ENCODE assay signal across 1 cellular context in the genomic region with DNA sequence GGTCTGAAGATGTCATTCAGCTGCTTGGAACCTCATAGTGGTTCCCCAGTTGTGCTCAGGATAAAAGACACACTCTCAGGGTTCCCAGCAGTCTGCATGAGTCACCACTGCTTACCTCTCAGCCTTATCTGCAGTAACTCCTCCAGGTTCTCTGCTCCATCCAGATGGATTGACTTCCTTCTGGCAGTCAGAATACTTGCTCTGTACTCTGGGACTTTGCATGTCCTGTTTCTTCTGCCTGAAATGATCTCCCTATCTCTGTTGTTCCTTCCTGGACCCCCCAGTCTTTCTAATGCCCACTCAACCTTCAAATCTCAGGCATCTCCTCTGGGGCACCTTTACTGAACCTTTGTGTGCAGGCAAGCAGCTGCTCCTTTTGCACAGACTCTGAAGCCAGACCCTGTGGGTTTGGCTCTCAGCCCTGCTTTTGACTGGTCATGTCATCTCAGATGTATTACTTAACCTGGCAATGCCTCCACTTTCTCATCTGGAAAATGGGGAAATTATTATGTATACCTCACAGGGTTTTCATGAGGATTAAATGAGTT.
A peak's percentile ranks its signal among the peaks of the same experiment; 100 is the strongest.
TF ChIP-seq lines count a peak whose summit lies in the region.

No MANE protein-coding gene starts in this region.

TF ChIP-seq in K562, 482 proteins besides CTCF, POLR2A, EP300 and RAD21 (continued from another document and continues in another):
- TF ChIP-seq POLR2AphosphoS5 (IDR thresholded peaks at IDR 0.05; ENCODE audit: control insufficient read depth, insufficient read depth, low read depth, low read length) (peak; percentile 76), ZFPM2 (CRISPR knock-in tag; IDR thresholded peaks at IDR 0.05) (no peak), RCOR1 (IDR thresholded peaks at IDR 0.05; ENCODE audit: borderline replicate concordance in 1 of 2, low read depth in 2 of 2, low read length in 2 of 2) (peak; percentile 39 to 97; a peak in 3 of 4 replicates), CCNT2 (IDR thresholded peaks at IDR 0.05; ENCODE audit: borderline replicate concordance, extremely low read depth, insufficient read length, low read depth, low read length) (peak; percentile 24), NBN (IDR thresholded peaks at IDR 0.05; ENCODE audit: low read depth) (peak; percentile 82), RNF2 (IDR thresholded peaks at IDR 0.05) (peak; percentile 86), SMARCA5 (IDR thresholded peaks at IDR 0.05) (peak; percentile 87), PBX2 (CRISPR knock-in tag; IDR thresholded peaks at IDR 0.05; ENCODE audit: low read depth) (no peak), PBX2 (tag; conservative IDR thresholded peaks at IDR 0.05; ENCODE audit: low read depth) (0 out of 2 replicates have a peak, but pooled peaks have one; percentile 6), HDAC2 (IDR thresholded peaks at IDR 0.05) (peak; percentile 95), KDM1A (IDR thresholded peaks at IDR 0.05) (peak; percentile 82 to 87), CHD4 (IDR thresholded peaks at IDR 0.05; ENCODE audit: insufficient read depth, insufficient replicate concordance, low read depth, low read length, poor library complexity, severe bottlenecking) (peak; percentile 71), ESRRA (IDR thresholded peaks at IDR 0.05; ENCODE audit: borderline replicate concordance, low read depth) (peak; percentile 94), POLR2G (IDR thresholded peaks at IDR 0.05; ENCODE audit: low read depth, low read length) (no peak), EHMT2 (IDR thresholded peaks at IDR 0.05) (peak; percentile 65; the same call in 1 of the 2 replicates), KAT7 (CRISPR knock-in tag; IDR thresholded peaks at IDR 0.05; ENCODE audit: borderline replicate concordance) (no peak), NFE2 (IDR thresholded peaks at IDR 0.05; ENCODE audit: low read depth) (peak; percentile 80), CHD1 (IDR thresholded peaks at IDR 0.05; ENCODE audit: low read length) (no peak), GTF2F1 (IDR thresholded peaks at IDR 0.05; ENCODE audit: low read depth, low read length) (no peak), DPF2 (IDR thresholded peaks at IDR 0.05) (peak; percentile 99), SIN3B (IDR thresholded peaks at IDR 0.05; ENCODE audit: low read depth) (no peak), ZEB2 (IDR thresholded peaks at IDR 0.05) (peak; percentile 100), CEBPB (tag; IDR thresholded peaks at IDR 0.05) (peak; percentile 85), SMC3 (conservative IDR thresholded peaks at IDR 0.05; ENCODE audit: insufficient read depth, low read depth, low read length) (no peak), ZBTB1 (CRISPR knock-in tag; IDR thresholded peaks at IDR 0.05; ENCODE audit: borderline replicate concordance, low read depth) (no peak), ZNF232 (CRISPR knock-in tag; IDR thresholded peaks at IDR 0.05) (no peak), ZNF239 (CRISPR knock-in tag; IDR thresholded peaks at IDR 0.05) (no peak), ID3 (CRISPR knock-in tag; IDR thresholded peaks at IDR 0.05) (no peak), ID3 (tag; IDR thresholded peaks at IDR 0.05) (peak; percentile 43; the same call in 1 of the 2 replicates), GATAD2A (IDR thresholded peaks at IDR 0.05) (0 out of 2 replicates have a peak, but pooled peaks have one; percentile 44), ZNF23 (CRISPR knock-in tag; IDR thresholded peaks at IDR 0.05) (no peak), SMARCA4 (IDR thresholded peaks at IDR 0.05) (peak; percentile 99), ATF3 (IDR thresholded peaks at IDR 0.05) (peak; percentile 98), ATF3 (CRISPR knock-in tag; conservative IDR thresholded peaks at IDR 0.05) (peak; percentile 97)
- TF ChIP-seq, protein P1, sequence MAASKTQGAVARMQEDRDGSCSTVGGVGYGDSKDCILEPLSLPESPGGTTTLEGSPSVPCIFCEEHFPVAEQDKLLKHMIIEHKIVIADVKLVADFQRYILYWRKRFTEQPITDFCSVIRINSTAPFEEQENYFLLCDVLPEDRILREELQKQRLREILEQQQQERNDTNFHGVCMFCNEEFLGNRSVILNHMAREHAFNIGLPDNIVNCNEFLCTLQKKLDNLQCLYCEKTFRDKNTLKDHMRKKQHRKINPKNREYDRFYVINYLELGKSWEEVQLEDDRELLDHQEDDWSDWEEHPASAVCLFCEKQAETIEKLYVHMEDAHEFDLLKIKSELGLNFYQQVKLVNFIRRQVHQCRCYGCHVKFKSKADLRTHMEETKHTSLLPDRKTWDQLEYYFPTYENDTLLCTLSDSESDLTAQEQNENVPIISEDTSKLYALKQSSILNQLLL (CRISPR knock-in tag; IDR thresholded peaks at IDR 0.05; ENCODE audit: borderline replicate concordance): no peak
- TF ChIP-seq, protein P2, sequence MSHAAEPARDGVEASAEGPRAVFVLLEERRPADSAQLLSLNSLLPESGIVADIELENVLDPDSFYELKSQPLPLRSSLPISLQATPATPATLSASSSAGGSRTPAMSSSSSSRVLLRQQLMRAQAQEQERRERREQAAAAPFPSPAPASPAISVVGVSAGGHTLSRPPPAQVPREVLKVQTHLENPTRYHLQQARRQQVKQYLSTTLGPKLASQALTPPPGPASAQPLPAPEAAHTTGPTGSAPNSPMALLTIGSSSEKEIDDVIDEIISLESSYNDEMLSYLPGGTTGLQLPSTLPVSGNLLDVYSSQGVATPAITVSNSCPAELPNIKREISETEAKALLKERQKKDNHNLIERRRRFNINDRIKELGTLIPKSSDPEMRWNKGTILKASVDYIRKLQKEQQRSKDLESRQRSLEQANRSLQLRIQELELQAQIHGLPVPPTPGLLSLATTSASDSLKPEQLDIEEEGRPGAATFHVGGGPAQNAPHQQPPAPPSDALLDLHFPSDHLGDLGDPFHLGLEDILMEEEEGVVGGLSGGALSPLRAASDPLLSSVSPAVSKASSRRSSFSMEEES (CRISPR knock-in tag; IDR thresholded peaks at IDR 0.05): no peak
- TF ChIP-seq, protein P3, sequence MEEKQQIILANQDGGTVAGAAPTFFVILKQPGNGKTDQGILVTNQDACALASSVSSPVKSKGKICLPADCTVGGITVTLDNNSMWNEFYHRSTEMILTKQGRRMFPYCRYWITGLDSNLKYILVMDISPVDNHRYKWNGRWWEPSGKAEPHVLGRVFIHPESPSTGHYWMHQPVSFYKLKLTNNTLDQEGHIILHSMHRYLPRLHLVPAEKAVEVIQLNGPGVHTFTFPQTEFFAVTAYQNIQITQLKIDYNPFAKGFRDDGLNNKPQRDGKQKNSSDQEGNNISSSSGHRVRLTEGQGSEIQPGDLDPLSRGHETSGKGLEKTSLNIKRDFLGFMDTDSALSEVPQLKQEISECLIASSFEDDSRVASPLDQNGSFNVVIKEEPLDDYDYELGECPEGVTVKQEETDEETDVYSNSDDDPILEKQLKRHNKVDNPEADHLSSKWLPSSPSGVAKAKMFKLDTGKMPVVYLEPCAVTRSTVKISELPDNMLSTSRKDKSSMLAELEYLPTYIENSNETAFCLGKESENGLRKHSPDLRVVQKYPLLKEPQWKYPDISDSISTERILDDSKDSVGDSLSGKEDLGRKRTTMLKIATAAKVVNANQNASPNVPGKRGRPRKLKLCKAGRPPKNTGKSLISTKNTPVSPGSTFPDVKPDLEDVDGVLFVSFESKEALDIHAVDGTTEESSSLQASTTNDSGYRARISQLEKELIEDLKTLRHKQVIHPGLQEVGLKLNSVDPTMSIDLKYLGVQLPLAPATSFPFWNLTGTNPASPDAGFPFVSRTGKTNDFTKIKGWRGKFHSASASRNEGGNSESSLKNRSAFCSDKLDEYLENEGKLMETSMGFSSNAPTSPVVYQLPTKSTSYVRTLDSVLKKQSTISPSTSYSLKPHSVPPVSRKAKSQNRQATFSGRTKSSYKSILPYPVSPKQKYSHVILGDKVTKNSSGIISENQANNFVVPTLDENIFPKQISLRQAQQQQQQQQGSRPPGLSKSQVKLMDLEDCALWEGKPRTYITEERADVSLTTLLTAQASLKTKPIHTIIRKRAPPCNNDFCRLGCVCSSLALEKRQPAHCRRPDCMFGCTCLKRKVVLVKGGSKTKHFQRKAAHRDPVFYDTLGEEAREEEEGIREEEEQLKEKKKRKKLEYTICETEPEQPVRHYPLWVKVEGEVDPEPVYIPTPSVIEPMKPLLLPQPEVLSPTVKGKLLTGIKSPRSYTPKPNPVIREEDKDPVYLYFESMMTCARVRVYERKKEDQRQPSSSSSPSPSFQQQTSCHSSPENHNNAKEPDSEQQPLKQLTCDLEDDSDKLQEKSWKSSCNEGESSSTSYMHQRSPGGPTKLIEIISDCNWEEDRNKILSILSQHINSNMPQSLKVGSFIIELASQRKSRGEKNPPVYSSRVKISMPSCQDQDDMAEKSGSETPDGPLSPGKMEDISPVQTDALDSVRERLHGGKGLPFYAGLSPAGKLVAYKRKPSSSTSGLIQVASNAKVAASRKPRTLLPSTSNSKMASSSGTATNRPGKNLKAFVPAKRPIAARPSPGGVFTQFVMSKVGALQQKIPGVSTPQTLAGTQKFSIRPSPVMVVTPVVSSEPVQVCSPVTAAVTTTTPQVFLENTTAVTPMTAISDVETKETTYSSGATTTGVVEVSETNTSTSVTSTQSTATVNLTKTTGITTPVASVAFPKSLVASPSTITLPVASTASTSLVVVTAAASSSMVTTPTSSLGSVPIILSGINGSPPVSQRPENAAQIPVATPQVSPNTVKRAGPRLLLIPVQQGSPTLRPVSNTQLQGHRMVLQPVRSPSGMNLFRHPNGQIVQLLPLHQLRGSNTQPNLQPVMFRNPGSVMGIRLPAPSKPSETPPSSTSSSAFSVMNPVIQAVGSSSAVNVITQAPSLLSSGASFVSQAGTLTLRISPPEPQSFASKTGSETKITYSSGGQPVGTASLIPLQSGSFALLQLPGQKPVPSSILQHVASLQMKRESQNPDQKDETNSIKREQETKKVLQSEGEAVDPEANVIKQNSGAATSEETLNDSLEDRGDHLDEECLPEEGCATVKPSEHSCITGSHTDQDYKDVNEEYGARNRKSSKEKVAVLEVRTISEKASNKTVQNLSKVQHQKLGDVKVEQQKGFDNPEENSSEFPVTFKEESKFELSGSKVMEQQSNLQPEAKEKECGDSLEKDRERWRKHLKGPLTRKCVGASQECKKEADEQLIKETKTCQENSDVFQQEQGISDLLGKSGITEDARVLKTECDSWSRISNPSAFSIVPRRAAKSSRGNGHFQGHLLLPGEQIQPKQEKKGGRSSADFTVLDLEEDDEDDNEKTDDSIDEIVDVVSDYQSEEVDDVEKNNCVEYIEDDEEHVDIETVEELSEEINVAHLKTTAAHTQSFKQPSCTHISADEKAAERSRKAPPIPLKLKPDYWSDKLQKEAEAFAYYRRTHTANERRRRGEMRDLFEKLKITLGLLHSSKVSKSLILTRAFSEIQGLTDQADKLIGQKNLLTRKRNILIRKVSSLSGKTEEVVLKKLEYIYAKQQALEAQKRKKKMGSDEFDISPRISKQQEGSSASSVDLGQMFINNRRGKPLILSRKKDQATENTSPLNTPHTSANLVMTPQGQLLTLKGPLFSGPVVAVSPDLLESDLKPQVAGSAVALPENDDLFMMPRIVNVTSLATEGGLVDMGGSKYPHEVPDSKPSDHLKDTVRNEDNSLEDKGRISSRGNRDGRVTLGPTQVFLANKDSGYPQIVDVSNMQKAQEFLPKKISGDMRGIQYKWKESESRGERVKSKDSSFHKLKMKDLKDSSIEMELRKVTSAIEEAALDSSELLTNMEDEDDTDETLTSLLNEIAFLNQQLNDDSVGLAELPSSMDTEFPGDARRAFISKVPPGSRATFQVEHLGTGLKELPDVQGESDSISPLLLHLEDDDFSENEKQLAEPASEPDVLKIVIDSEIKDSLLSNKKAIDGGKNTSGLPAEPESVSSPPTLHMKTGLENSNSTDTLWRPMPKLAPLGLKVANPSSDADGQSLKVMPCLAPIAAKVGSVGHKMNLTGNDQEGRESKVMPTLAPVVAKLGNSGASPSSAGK (IDR thresholded peaks at IDR 0.05): no peak
